ENCODE assay signal across 17 cellular contexts in genomic region chr10:34702093-34702952, GRCh38.
A peak's percentile ranks its signal among the peaks of the same experiment; 100 is the strongest.
DNase-seq lines count a peak whose midpoint lies in the region; ATAC-seq and TF ChIP-seq lines count a peak whose summit lies in the region.
"Had no signal": no experiment of that assay in that cellular context is flagged by ENCODE, and none has a peak within 500 bp of the region (broad histone marks: within the 10 kb centered on the region; RNA-seq: fewer than 3 reads in every experiment).

No MANE protein-coding gene starts in this region.

- peak overlapping the region; percentile 76 for H3K27ac ChIP-seq in left ventricle myocardium inferior (replicated peaks)
- H3K27ac ChIP-seq in endodermal cell (ENCODE audit: low read depth, low read length) = peak overlapping the region; percentile 12
- H3K27ac ChIP-seq in mesodermal cell (ENCODE audit: low read depth, low read length, severe bottlenecking) = peak overlapping the region; percentile 39
- peak overlapping the region; percentile 1 to 74 (median 48) for H3K27ac ChIP-seq in upper lobe of left lung

- DNase-seq in left ventricle myocardium inferior (no peak), cardiac septum (ENCODE audit: low spot score) (no peak), endodermal cell (peak; percentile 34), upper lobe of left lung (no peak), AG08395 (ENCODE audit: low spot score) (no peak)
- DNase-seq: activated CD4-positive, alpha-beta T cell treated with anti-CD3 and anti-CD28 coated beads for 1 hour; activated CD8-positive, alpha-beta memory T cell treated with anti-CD3 and anti-CD28 coated beads, Interleukin-2, amount 50 U/mL, for 4 hours; activated naive CD4-positive, alpha-beta T cell treated with anti-CD3 and anti-CD28 coated beads, Interleukin-2, amount 10 ng/mL, durations not matched to agents 7 days and 5 days; naive thymus-derived CD4-positive, alpha-beta T cell; NCI-H187 treated with DMSO at 0.1 percent for 48 hours; SHP77; stimulated activated CD4-positive, alpha-beta T cell treated with anti-CD3 and anti-CD28 coated beads, Interleukin-1b, Interleukin-23, amount 100 ng/mL, for 48 hours; T-helper 2 cell had no signal

- H3K9me3 ChIP-seq in left ventricle myocardium inferior (replicated peaks) (no peaks in the 10 kb centered on the region), endodermal cell (ENCODE audit: control insufficient read depth, low read length) (no peaks in the 10 kb centered on the region), mesodermal cell (ENCODE audit: control insufficient read depth, low read length) (no peaks in the 10 kb centered on the region), upper lobe of left lung (no peaks in the 10 kb centered on the region)

- TF ChIP-seq POLR2A in upper lobe of left lung (IDR thresholded peaks at IDR 0.05) = no peak

- H3K27me3 ChIP-seq in left ventricle myocardium inferior (ENCODE audit: low read depth) (no peaks in the 10 kb centered on the region), endodermal cell (ENCODE audit: control insufficient read depth, insufficient read depth, low read length, poor library complexity, severe bottlenecking) (no peaks in the 10 kb centered on the region), upper lobe of left lung (no peaks in the 10 kb centered on the region)

- H3K4me3 ChIP-seq in left ventricle myocardium inferior (no peak overlapping the region), endodermal cell (ENCODE audit: low read length) (no peak overlapping the region), mesodermal cell (ENCODE audit: extremely low read depth, insufficient read depth, low read length, poor library complexity, severe bottlenecking) (no peak overlapping the region), upper lobe of left lung (no peak overlapping the region)

- intact Hi-C loops in left ventricle myocardium inferior (cut with micrococcal nuclease) (no loop called here), cardiac septum (cut with DNase I) (no loop called here)

- H3K27ac Mint-ChIP-seq in endodermal cell = peak overlapping the region; percentile 10
- H3K27ac Mint-ChIP-seq: activated naive CD4-positive, alpha-beta T cell treated with anti-CD3 and anti-CD28 coated beads, Interleukin-2, amount 10 ng/mL, durations not matched to agents 7 days and 5 days had no signal

- H3K36me3 ChIP-seq in left ventricle myocardium inferior (no peaks in the 10 kb centered on the region), endodermal cell (ENCODE audit: control insufficient read depth, insufficient read depth, low read length) (no peaks in the 10 kb centered on the region), mesodermal cell (ENCODE audit: control insufficient read depth, insufficient read depth, low read length) (no peaks in the 10 kb centered on the region), upper lobe of left lung (no peaks in the 10 kb centered on the region)

- TF ChIP-seq EP300 in upper lobe of left lung (IDR thresholded peaks at IDR 0.05) = no peak

- peaks cover 85% of the 10 kb centered on the region for H3K4me1 ChIP-seq in left ventricle myocardium inferior
- peaks cover 7% of the 10 kb centered on the region for H3K4me1 ChIP-seq in endodermal cell (ENCODE audit: control insufficient read depth, insufficient read depth, low read length)
- H3K4me1 ChIP-seq in mesodermal cell (ENCODE audit: control insufficient read depth, insufficient read depth, low read length, poor library complexity, severe bottlenecking) = peaks cover 58% of the 10 kb centered on the region
- peaks cover 39 to 56% (median 43%) of the 10 kb centered on the region in 4 donors for H3K4me1 ChIP-seq in upper lobe of left lung

- 84% methylated on average over 4 of the region's 8 CpGs; no CpG with 5 or more reads in 1 of the 2 experiments for WGBS in endodermal cell (ENCODE audit: insufficient coverage in 1 of 2, insufficient read length in 1 of 2), 2 experiments
- WGBS in mesodermal cell (ENCODE audit: insufficient coverage in 2 of 2), 2 experiments = 67 to 92% methylated on average over 2 to 3 of the region's 8 CpGs
- WGBS in upper lobe of left lung, 2 donors = 74 to 83% methylated on average over 8 of the region's 8 CpGs

- no peaks in the 10 kb centered on the region for H3K36me3 Mint-ChIP-seq in endodermal cell (ENCODE audit: low read depth)
- H3K36me3 Mint-ChIP-seq: activated naive CD4-positive, alpha-beta T cell treated with anti-CD3 and anti-CD28 coated beads, Interleukin-2, amount 10 ng/mL, durations not matched to agents 7 days and 5 days; naive thymus-derived CD4-positive, alpha-beta T cell had no signal

- ATAC-seq in upper lobe of left lung (ENCODE audit: low FRiP score in 2 of 2) (peak in 1 of 2 donors; percentile 28), HG03460 (IDR thresholded peaks at IDR 0.05; ENCODE audit: unreplicated experiment) (no peak), GM18502 (IDR thresholded peaks at IDR 0.05; ENCODE audit: poor library complexity, unreplicated experiment) (no peak)
- ATAC-seq: naive thymus-derived CD4-positive, alpha-beta T cell had no signal

- H3K4me1 Mint-ChIP-seq in endodermal cell = peaks cover 42% of the 10 kb centered on the region

- no peak overlapping the region for H3K4me3 Mint-ChIP-seq in endodermal cell
- H3K4me3 Mint-ChIP-seq: activated naive CD4-positive, alpha-beta T cell treated with anti-CD3 and anti-CD28 coated beads, Interleukin-2, amount 10 ng/mL, durations not matched to agents 7 days and 5 days; central memory CD8-positive, alpha-beta T cell; naive thymus-derived CD4-positive, alpha-beta T cell had no signal

- H3K9ac ChIP-seq in endodermal cell (ENCODE audit: extremely low read depth, low read length, poor library complexity, severe bottlenecking) = no peak overlapping the region

- TF ChIP-seq CTCF in left ventricle myocardium inferior (IDR thresholded peaks at IDR 0.05; ENCODE audit: borderline replicate concordance) (no peak), endodermal cell (conservative IDR thresholded peaks at IDR 0.05) (no peak), upper lobe of left lung (IDR thresholded peaks at IDR 0.05) (no peak)

- H3K27me3 Mint-ChIP-seq in endodermal cell (ENCODE audit: insufficient read depth) = no peaks in the 10 kb centered on the region

- no peaks in the 10 kb centered on the region for H3K9me3 Mint-ChIP-seq in endodermal cell
- H3K9me3 Mint-ChIP-seq: activated naive CD4-positive, alpha-beta T cell treated with anti-CD3 and anti-CD28 coated beads, Interleukin-2, amount 10 ng/mL, durations not matched to agents 7 days and 5 days; central memory CD8-positive, alpha-beta T cell; naive thymus-derived CD4-positive, alpha-beta T cell had no signal

Comparison
In these comparisons a context has a peak if more than half of its experiments do, and no peak if none do; other contexts are left out.
1. H3K27ac ChIP-seq: peak in every context shown above with its lines; median percentile 76 in left ventricle myocardium inferior; 48 in upper lobe of left lung; 39 in mesodermal cell; 12 in endodermal cell.